8 cellular contexts compared by ENCODE assay signal in genomic region chr12:93783827-93784226, GRCh38.
DNase-seq lines count a peak whose midpoint lies in the region; ATAC-seq and TF ChIP-seq lines count a peak whose summit lies in the region.

No MANE protein-coding gene starts in this region.

- DNase-seq in HFFc6 (no peak), EL (no peak), NCI-H345 treated with DMSO at 0.1 percent for 48 hours (lab: John Stamatoyannopoulos, UW; ENCODE audit: unreplicated experiment) (no peak)
- DNase-seq in activated CD8-positive, alpha-beta T cell treated with anti-CD3 and anti-CD28 coated beads for 36 hours = peak; percentile 83
- DNase-seq in stimulated activated CD4-positive, alpha-beta T cell treated with anti-CD3 and anti-CD28 coated beads, Interleukin-15, amount 100 ng/mL, for 48 hours (ENCODE audit: low read depth in 2 of 2) = peak; percentile 36 to 41

- 65 to 70% methylated on average over 5 to 6 of the region's 9 CpGs for WGBS in gastroesophageal sphincter (ENCODE audit: low coverage in 1 of 2), 2 donors

- H3K36me3 Mint-ChIP-seq in HFFc6 (ENCODE audit: low read depth) = peaks cover 14% of the 10 kb centered on the region
- peaks cover 29% of the 10 kb centered on the region for H3K36me3 Mint-ChIP-seq in activated CD8-positive, alpha-beta T cell treated with anti-CD3 and anti-CD28 coated beads for 36 hours (ENCODE audit: low read depth)

- TF ChIP-seq CTCF in HFFc6 (IDR thresholded peaks at IDR 0.05) (no peak), gastroesophageal sphincter (IDR thresholded peaks at IDR 0.05) (no peak)
- TF ChIP-seq CTCF in activated CD8-positive, alpha-beta T cell treated with anti-CD3 and anti-CD28 coated beads for 36 hours (IDR thresholded peaks at IDR 0.05) = no peak

- ATAC-seq in activated CD8-positive, alpha-beta T cell treated with anti-CD3 and anti-CD28 coated beads for 36 hours = peak; percentile 78
- no peak for ATAC-seq in gastroesophageal sphincter
- ATAC-seq in GM19397 (IDR thresholded peaks at IDR 0.05; ENCODE audit: unreplicated experiment) = no peak
- ATAC-seq in HG02759 (IDR thresholded peaks at IDR 0.05; ENCODE audit: unreplicated experiment) = no peak

- peak overlapping the region; percentile 78 to 87 (median 79) for H3K27ac ChIP-seq in gastroesophageal sphincter

- CTCF ChIA-PET in activated CD8-positive, alpha-beta T cell treated with anti-CD3 and anti-CD28 coated beads for 36 hours (lab: Charles Lee) = interaction anchor here (1.2 to 3.0 kb wide), 4 partner anchors 281 to 318 kb away, joined by 3 to 18 read pairs (median 4); no protein-coding TSS in a partner anchor

- H3K9me3 Mint-ChIP-seq in HFFc6 = no peaks in the 10 kb centered on the region
- H3K9me3 Mint-ChIP-seq in activated CD8-positive, alpha-beta T cell treated with anti-CD3 and anti-CD28 coated beads for 36 hours = peaks cover 8% of the 10 kb centered on the region

- H3K27me3 Mint-ChIP-seq in HFFc6 (ENCODE audit: insufficient read depth) = no peaks in the 10 kb centered on the region
- no peaks in the 10 kb centered on the region for H3K27me3 Mint-ChIP-seq in activated CD8-positive, alpha-beta T cell treated with anti-CD3 and anti-CD28 coated beads for 36 hours

- intact Hi-C loops in activated CD8-positive, alpha-beta T cell treated with anti-CD3 and anti-CD28 coated beads for 36 hours (cut with micrococcal nuclease) = loop anchor here (5.0 kb wide), 1 partner anchor 42 kb away; no protein-coding TSS in a partner anchor

- peak overlapping the region; percentile 98 for H3K27ac Mint-ChIP-seq in HFFc6
- peak overlapping the region; percentile 91 for H3K27ac Mint-ChIP-seq in activated CD8-positive, alpha-beta T cell treated with anti-CD3 and anti-CD28 coated beads for 36 hours

- peaks cover 94% of the 10 kb centered on the region for H3K4me1 Mint-ChIP-seq in HFFc6 (ENCODE audit: low read depth)
- peaks cover 56% of the 10 kb centered on the region for H3K4me1 Mint-ChIP-seq in activated CD8-positive, alpha-beta T cell treated with anti-CD3 and anti-CD28 coated beads for 36 hours (ENCODE audit: low read depth)

- peaks cover 15 to 64% (median 21%) of the 10 kb centered on the region in 3 donors for H3K4me1 ChIP-seq in gastroesophageal sphincter

- TF ChIP-seq EP300 in gastroesophageal sphincter (IDR thresholded peaks at IDR 0.05) = no peak

- H3K4me3 Mint-ChIP-seq in HFFc6 = peak overlapping the region; percentile 73; the same call in 1 of the 2 replicates
- peak overlapping the region; percentile 50 for H3K4me3 Mint-ChIP-seq in activated CD8-positive, alpha-beta T cell treated with anti-CD3 and anti-CD28 coated beads for 36 hours

- TF ChIP-seq POLR2A in gastroesophageal sphincter (IDR thresholded peaks at IDR 0.05) = no peak

- POLR2A ChIA-PET in activated CD8-positive, alpha-beta T cell treated with anti-CD3 and anti-CD28 coated beads for 36 hours (lab: Charles Lee) = interaction anchor here (0.9 to 2.2 kb wide), 5 partner anchors 10 to 213 kb away, joined by 3 to 6 read pairs (median 4); no protein-coding TSS in a partner anchor

- no peak overlapping the region for H3K4me3 ChIP-seq in gastroesophageal sphincter

- no peaks in the 10 kb centered on the region for H3K9me3 ChIP-seq in gastroesophageal sphincter

- H3K36me3 ChIP-seq in gastroesophageal sphincter = no peaks in the 10 kb centered on the region

- H3K27me3 ChIP-seq in gastroesophageal sphincter = no peaks in the 10 kb centered on the region

Comparison
In these comparisons a context has a peak if more than half of its experiments do, and no peak if none do; other contexts are left out.
1. DNase-seq: peak in activated CD8-positive, alpha-beta T cell treated with anti-CD3 and anti-CD28 coated beads for 36 hours (single experiment) and stimulated activated CD4-positive, alpha-beta T cell treated with anti-CD3 and anti-CD28 coated beads, Interleukin-15, amount 100 ng/mL, for 48 hours (2 of 2); none in HFFc6 (single experiment), EL (single experiment) and NCI-H345 treated with DMSO at 0.1 percent for 48 hours (single experiment).